23 cellular contexts compared by ENCODE assay signal in genomic region chr12:66270613-66271012, GRCh38.
"Had no signal": no experiment of that assay in that cellular context is flagged by ENCODE, and none has a peak within 500 bp of the region (broad histone marks: within the 10 kb centered on the region; RNA-seq: fewer than 3 reads in every experiment).

No MANE protein-coding gene starts in this region.

- H3K9me3 Mint-ChIP-seq: activated CD4-positive, alpha-beta T cell treated with anti-CD3 and anti-CD28 coated beads, Interleukin-2, amount 10 ng/mL, durations not matched to agents 24 days and 14 days; activated naive CD4-positive, alpha-beta T cell treated with anti-CD3 and anti-CD28 coated beads, Interleukin-2, amount 50 U/mL, for 24 hours; activated T-cell treated with anti-CD3 and anti-CD28 coated beads, Interleukin-2, amount 50 U/mL, for 24 hours; activated T-helper 1 cell treated with anti-CD3 and anti-CD28 coated beads, Interleukin-12 subunit alpha, Interleukin-12 subunit beta, Interleukin-2, Interleukin-4 antibody, amounts not matched to agents 30 ng/mL and 10 ng/mL and 1 ng/mL, durations not matched to agents 14 hours and 24 hours and 36 hours; T-helper 2 cell treated with Interferon-gamma antibody and Interleukin-4, amounts not matched to agents 5 μg/mL and 100 μg/mL, for 36 hours; WTC11 had no signal

- H3K4me3 Mint-ChIP-seq: activated CD4-positive, alpha-beta T cell treated with anti-CD3 and anti-CD28 coated beads, Interleukin-2, amount 10 ng/mL, durations not matched to agents 24 days and 14 days; activated CD8-positive, alpha-beta memory T cell treated with anti-CD3 and anti-CD28 coated beads, Interleukin-2, amount 10 ng/mL, durations not matched to agents 7 days and 5 days; activated naive CD4-positive, alpha-beta T cell treated with anti-CD3 and anti-CD28 coated beads, Interleukin-2, amount 50 U/mL, for 24 hours; activated T-cell treated with anti-CD3 and anti-CD28 coated beads, Interleukin-2, amount 50 U/mL, for 24 hours; activated T-helper 1 cell treated with anti-CD3 and anti-CD28 coated beads, Interleukin-12 subunit alpha, Interleukin-12 subunit beta, Interleukin-2, Interleukin-4 antibody, amounts not matched to agents 30 ng/mL and 10 ng/mL and 1 ng/mL, durations not matched to agents 14 hours and 24 hours and 36 hours; T-helper 2 cell treated with Interferon-gamma antibody and Interleukin-4, amounts not matched to agents 5 μg/mL and 100 μg/mL, for 36 hours; WTC11 had no signal

- DNase-seq: activated CD4-positive, alpha-beta T cell treated with anti-CD3 and anti-CD28 coated beads, Interleukin-2, amount 10 ng/mL, durations not matched to agents 24 days and 14 days; activated CD4-positive, alpha-beta T cell treated with anti-CD3 and anti-CD28 coated beads, Interleukin-2, amount 50 U/mL, for 48 hours; activated CD4-positive, CD25-positive, alpha-beta regulatory T cell treated with anti-CD3 and anti-CD28 coated beads, Interleukin-2, amount 50 U/mL, for 72 hours; activated CD8-positive, alpha-beta memory T cell treated with anti-CD3 and anti-CD28 coated beads, Interleukin-2, amount 10 ng/mL, durations not matched to agents 7 days and 5 days; activated effector memory CD4-positive, alpha-beta T cell treated with Interleukin-2 at 50 U/mL for 16 hours; activated naive CD4-positive, alpha-beta T cell; activated T-cell treated with anti-CD3 and anti-CD28 coated beads, Interleukin-2, amount 50 U/mL, for 24 hours; aorta; central memory CD4-positive, alpha-beta T cell; Kasumi-1; NCI-H1105 treated with DMSO at 0.1 percent for 48 hours; NCI-H1436 treated with DMSO at 0.1 percent for 48 hours; NCI-H2081; NCI-H524; SIG-M5; SW 1271 had no signal

- H3K27ac ChIP-seq: coronary artery, SK-N-MC had no signal

- H3K4me3 ChIP-seq: coronary artery, SK-N-MC had no signal

- FAIRE-seq: bronchial epithelial cell had no signal

- H3K27me3 Mint-ChIP-seq: activated CD4-positive, alpha-beta T cell treated with anti-CD3 and anti-CD28 coated beads, Interleukin-2, amount 10 ng/mL, durations not matched to agents 24 days and 14 days; activated CD8-positive, alpha-beta memory T cell treated with anti-CD3 and anti-CD28 coated beads, Interleukin-2, amount 10 ng/mL, durations not matched to agents 7 days and 5 days; activated naive CD4-positive, alpha-beta T cell treated with anti-CD3 and anti-CD28 coated beads, Interleukin-2, amount 50 U/mL, for 24 hours; activated T-cell treated with anti-CD3 and anti-CD28 coated beads, Interleukin-2, amount 50 U/mL, for 24 hours had no signal

- ATAC-seq: activated CD8-positive, alpha-beta memory T cell treated with anti-CD3 and anti-CD28 coated beads, Interleukin-2, amount 10 ng/mL, durations not matched to agents 7 days and 5 days; WTC11 had no signal

- H3K27ac Mint-ChIP-seq: activated CD4-positive, alpha-beta T cell treated with anti-CD3 and anti-CD28 coated beads, Interleukin-2, amount 10 ng/mL, durations not matched to agents 24 days and 14 days; activated CD8-positive, alpha-beta memory T cell treated with anti-CD3 and anti-CD28 coated beads, Interleukin-2, amount 10 ng/mL, durations not matched to agents 7 days and 5 days; activated naive CD4-positive, alpha-beta T cell treated with anti-CD3 and anti-CD28 coated beads, Interleukin-2, amount 50 U/mL, for 24 hours; activated T-cell treated with anti-CD3 and anti-CD28 coated beads, Interleukin-2, amount 50 U/mL, for 24 hours; activated T-helper 1 cell treated with anti-CD3 and anti-CD28 coated beads, Interleukin-12 subunit alpha, Interleukin-12 subunit beta, Interleukin-2, Interleukin-4 antibody, amounts not matched to agents 30 ng/mL and 10 ng/mL and 1 ng/mL, durations not matched to agents 14 hours and 24 hours and 36 hours; T-helper 2 cell treated with Interferon-gamma antibody and Interleukin-4, amounts not matched to agents 5 μg/mL and 100 μg/mL, for 36 hours had no signal

- H3K36me3 Mint-ChIP-seq: activated CD8-positive, alpha-beta memory T cell treated with anti-CD3 and anti-CD28 coated beads, Interleukin-2, amount 10 ng/mL, durations not matched to agents 7 days and 5 days; activated naive CD4-positive, alpha-beta T cell treated with anti-CD3 and anti-CD28 coated beads, Interleukin-2, amount 50 U/mL, for 24 hours; WTC11 had no signal
